In genomic region chr15:89472785-89473256, GRCh38 we compare ENCODE assay signal across 8 cellular contexts. TPM values are rescaled to one million over a fixed set of nuclear protein-coding genes. Genes with fewer than 3 reads are reported as not detected.
DNase-seq lines count a peak whose midpoint lies in the region; ATAC-seq and TF ChIP-seq lines count a peak whose summit lies in the region.

No MANE protein-coding gene starts in this region.

- H3K9me3 ChIP-seq in neural cell (ENCODE audit: low read length), result no peaks in the 10 kb centered on the region

- H3K9me2 ChIP-seq in neural cell (ENCODE audit: insufficient read depth, low read length), result no peaks in the 10 kb centered on the region

- no peak for TF ChIP-seq EP300 in neural cell (conservative IDR thresholded peaks at IDR 0.05; ENCODE audit: poor library complexity, severe bottlenecking)

- H3K9ac ChIP-seq in neural cell (ENCODE audit: low read length), result no peak overlapping the region

- no peak overlapping the region for H2AFZ ChIP-seq in neural cell (ENCODE audit: low read depth, low read length)

- ATAC-seq in HG03457 (IDR thresholded peaks at IDR 0.05; ENCODE audit: unreplicated experiment), result no peak

- peak; percentile 95 for TF ChIP-seq RAD21 in neural cell (conservative IDR thresholded peaks at IDR 0.05)

- H3K4me3 ChIP-seq in GM12864 (ENCODE audit: low read depth, low read length) (no peak overlapping the region), epithelial cell of proximal tubule (ENCODE audit: low read depth, low read length) (no peak overlapping the region), neural cell (ENCODE audit: low read length) (no peak overlapping the region)

- no peaks in the 10 kb centered on the region for H3K79me2 ChIP-seq in neural cell (replicated peaks; ENCODE audit: insufficient read depth, low read length)

- H3K27me3 ChIP-seq in neural cell (ENCODE audit: insufficient read depth, low read depth, low read length), result peaks cover 5% of the 10 kb centered on the region

- no peak overlapping the region for H3K4me2 ChIP-seq in neural cell (ENCODE audit: low read length)

- H3F3A ChIP-seq in neural cell (ENCODE audit: insufficient read depth, low read length, poor library complexity, severe bottlenecking), result no peaks in the 10 kb centered on the region

- no peak overlapping the region for H3K27ac ChIP-seq in neural cell (ENCODE audit: low read length)

- no peaks in the 10 kb centered on the region for H4K20me1 ChIP-seq in neural cell (ENCODE audit: insufficient read depth)

- in situ Hi-C loops in ACHN (cut with HindIII; ENCODE audit: low pct_ligation_motif_present, low pct_unique_long_range_greater_than_20kb, low sequenced_read_pairs), result no loop called here

- peak; percentile 41 for DNase-seq in ACHN
- DNase-seq in GM12864 (ENCODE audit: low read depth), result peak; percentile 13
- DNase-seq in SW480 (ENCODE audit: low spot score), result peak; percentile 51
- DNase-seq in epithelial cell of proximal tubule (ENCODE audit: low read depth), result no peak
- DNase-seq in NCI-H2029 (lab: John Stamatoyannopoulos, UW), result no peak

- peak; percentile 95 for TF ChIP-seq CTCF in GM12864 (IDR thresholded peaks at IDR 0.05; ENCODE audit: low read depth, low read length, missing control alignments)
- peak; percentile 93 for TF ChIP-seq CTCF in LNCAP (IDR thresholded peaks at IDR 0.05)
- TF ChIP-seq CTCF in epithelial cell of proximal tubule (conservative IDR thresholded peaks at IDR 0.05; ENCODE audit: low read depth, low read length), result peak; percentile 84
- TF ChIP-seq CTCF in neural cell (IDR thresholded peaks at IDR 0.05; ENCODE audit: poor library complexity, severe bottlenecking), result peak; percentile 94

- H3K36me3 ChIP-seq in neural cell (ENCODE audit: insufficient read depth, low read length), result no peaks in the 10 kb centered on the region

TF ChIP-seq in neural cell, 6 proteins besides CTCF, POLR2A, EP300 and RAD21:
- TF ChIP-seq SMC3 (conservative IDR thresholded peaks at IDR 0.05; ENCODE audit: poor library complexity), result peak; percentile 90
- TF ChIP-seq MXI1 (conservative IDR thresholded peaks at IDR 0.05; ENCODE audit: poor library complexity, severe bottlenecking), result no peak

RNA-seq across cellular contexts. Expression of gene RHCG, which starts 23.6 kb away (rescaled TPM):
- 0.07 TPM in 1 of 2 replicates, not detected in the other for total RNA-seq in epithelial cell of proximal tubule
- polyA plus RNA-seq in neural cell, result 0.32 TPM in 1 of 2 replicates, not detected in the other
- polyA minus RNA-seq in neural cell, result not detected in 2 replicates

Comparison
In these comparisons a context has a peak if more than half of its experiments do, and no peak if none do; other contexts are left out.
1. DNase-seq: peak in ACHN (single experiment), GM12864 (single experiment) and SW480 (single experiment); none in epithelial cell of proximal tubule (single experiment) and NCI-H2029 (single experiment).
2. Peak in every context shown above with its lines, with median percentiles within 50 percentile points of each other: CTCF ChIP-seq.